ENCODE assay signal across 4 cellular contexts in the genomic region with DNA sequence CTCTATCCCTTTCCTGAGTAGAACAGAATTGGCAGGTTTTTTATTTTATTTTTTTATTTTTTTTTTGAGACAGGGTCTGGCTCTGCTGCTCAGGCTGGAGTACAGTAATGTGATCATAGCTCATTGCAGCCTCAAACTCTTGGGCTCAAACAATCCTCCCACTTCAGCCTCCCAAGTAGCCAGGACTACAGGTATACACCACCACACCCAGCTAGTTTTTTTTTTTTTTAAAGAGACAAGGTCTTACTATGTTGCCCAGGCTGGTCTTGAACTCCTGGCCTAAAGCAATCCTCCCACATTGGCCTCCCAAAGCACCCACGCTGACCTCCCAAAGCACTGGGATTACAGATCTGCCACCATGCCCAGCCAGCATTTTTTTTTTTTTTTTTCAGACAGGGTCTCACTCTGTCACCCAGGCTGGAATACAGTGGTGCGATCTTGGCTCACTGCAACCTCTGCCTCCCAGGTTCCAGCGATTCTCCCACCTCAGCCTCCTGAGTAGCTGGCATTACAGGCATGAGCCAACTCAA. TPM values are rescaled to one million over a fixed set of nuclear protein-coding genes. Genes with fewer than 3 reads are reported as not detected.
"Had no signal": no experiment of that assay in that cellular context is flagged by ENCODE, and none has a peak within 500 bp of the region (broad histone marks: within the 10 kb centered on the region; RNA-seq: fewer than 3 reads in every experiment).

No MANE protein-coding gene starts in this region.

RNA-seq across cellular contexts. Expression of a gene that starts 24.1 kb away (rescaled TPM):
- total RNA-seq: endothelial cell of umbilical vein, myocyte, occipital lobe had no signal
- polyA plus RNA-seq: endothelial cell of umbilical vein, neural cell had no signal

RNA-seq across cellular contexts. Expression of a gene that starts 37.2 kb away (rescaled TPM):
- polyA plus RNA-seq: neural cell had no signal
